ENCODE assay signal across 8 cellular contexts in the genomic region with DNA sequence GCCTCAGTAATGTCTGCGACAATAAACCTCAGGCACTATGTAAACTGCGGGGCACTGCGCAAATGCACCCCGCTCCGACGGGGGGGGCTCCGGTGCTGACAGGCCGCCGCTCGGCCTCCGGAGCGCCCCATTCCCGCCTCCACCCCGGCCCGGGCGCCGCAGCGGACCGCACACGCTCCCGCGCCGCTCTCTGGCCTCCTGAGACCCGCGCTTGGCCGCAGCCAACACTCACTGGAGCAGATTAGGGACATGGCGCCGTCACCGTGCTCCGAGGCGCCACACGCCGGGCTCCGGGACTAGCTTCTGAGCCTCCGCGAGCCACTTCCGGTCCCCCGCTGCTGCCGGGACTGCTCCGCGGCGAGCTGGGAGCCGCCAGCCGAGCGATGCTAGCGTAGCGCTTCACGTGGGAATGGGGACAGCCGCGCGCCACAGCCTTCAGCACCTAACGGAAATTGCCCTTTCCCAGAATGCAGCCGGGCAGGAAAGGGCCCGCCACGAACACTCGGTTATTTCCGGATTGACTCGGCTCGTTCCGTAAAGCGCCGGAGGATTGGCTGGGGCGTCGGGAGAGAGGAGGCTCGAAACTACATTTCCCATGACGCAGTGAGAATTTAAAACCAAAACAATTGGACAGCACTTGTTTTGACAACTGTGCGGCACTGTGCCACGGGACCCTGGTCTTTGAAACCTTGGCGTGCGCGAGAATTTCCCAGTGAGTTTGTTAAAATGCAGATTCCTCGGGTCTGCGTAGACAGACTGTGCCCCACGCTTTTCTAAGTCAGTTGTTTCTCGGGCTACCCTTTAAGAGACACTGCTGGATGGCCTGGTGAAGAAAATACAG. TPM values are rescaled to one million over a fixed set of nuclear protein-coding genes. Genes with fewer than 3 reads are reported as not detected.
A peak's percentile ranks its signal among the peaks of the same experiment; 100 is the strongest.
DNase-seq lines count a peak whose midpoint lies in the region; ATAC-seq, FAIRE-seq and TF ChIP-seq lines count a peak whose summit lies in the region.

PRPF19 (minus strand) TSS at position 454 of the 841 bp plus-strand sequence; CDS start at position 251, 203 bp downstream.

- H3K27ac ChIP-seq in kidney (ENCODE audit: low read depth in 2 of 2, low read length in 2 of 2), result peak within 1 kb of the TSS; percentile 85 to 86

- DNase-seq in AG09309 (ENCODE audit: low read depth) (peak; percentile 61), NCI-H446 treated with DMSO at 0.1 percent for 48 hours (lab: John Stamatoyannopoulos, UW) (peak; percentile 96), cerebellar cortex (ENCODE audit: low spot score) (peak; percentile 98), kidney (peak; percentile 98)
- peak; percentile 98 for DNase-seq in stimulated activated CD4-positive, alpha-beta T cell treated with anti-CD3 and anti-CD28 coated beads, Interleukin-15, amount 100 ng/mL, for 24 hours

- ATAC-seq in GM19025 (IDR thresholded peaks at IDR 0.05; ENCODE audit: low read depth, unreplicated experiment) (peak; percentile 69), HG03354 (IDR thresholded peaks at IDR 0.05; ENCODE audit: poor library complexity, severe bottlenecking, unreplicated experiment) (peak; percentile 78)
- ATAC-seq in activated CD4-positive, CD25-positive, alpha-beta regulatory T cell treated with anti-CD3 and anti-CD28 coated beads, Interleukin-2, amount 50 U/mL, for 24 hours, result peak; percentile 91 to 92

- peaks cover 17 to 18% of the 10 kb centered on the region in 2 donors for H3K36me3 ChIP-seq in kidney (ENCODE audit: control insufficient read depth in 1 of 2, insufficient read depth in 2 of 2, low read length in 2 of 2)

- intact Hi-C loops in kidney (cut with DNase I), result no loop called here

- H3K9me3 ChIP-seq in kidney (ENCODE audit: control insufficient read depth in 1 of 2, low read length in 2 of 2), result no peaks in the 10 kb centered on the region

- TF ChIP-seq CTCF in AG09309 (IDR thresholded peaks at IDR 0.05; ENCODE audit: control insufficient read depth, insufficient read depth, low read depth, low read length, missing control alignments) (no peak), kidney (IDR thresholded peaks at IDR 0.05; ENCODE audit: borderline replicate concordance, extremely low read depth, insufficient read depth) (no peak)

- H3K9ac ChIP-seq in kidney (ENCODE audit: low read length in 2 of 2), result peak within 1 kb of the TSS; percentile 77 to 94

- peak; percentile 85 for FAIRE-seq in kidney (lab: Jason Lieb, UNC)

- H3K4me1 ChIP-seq in kidney (ENCODE audit: control insufficient read depth in 1 of 2, insufficient read depth in 1 of 2, low read depth in 1 of 2, low read length in 2 of 2), result peaks cover 12% of the 10 kb centered on the region in 2 donors

- H3K4me3 ChIP-seq in AG09309 (ENCODE audit: control insufficient read depth, low read depth, low read length) (peak within 1 kb of the TSS; percentile 65), kidney (ENCODE audit: low read length in 2 of 2) (peak within 1 kb of the TSS; percentile 76 to 96)

RNA-seq across cellular contexts. Expression of gene PRPF19, which starts in this region (rescaled TPM):
- total RNA-seq in kidney, result 72.1 TPM
- polyA plus RNA-seq in kidney (ENCODE audit: insufficient read depth, low read depth, low replicate concordance), result 70.7 TPM

Comparison
In these comparisons a context has a peak if more than half of its experiments do, and no peak if none do; other contexts are left out.
1. Peak in every context shown above with its lines: DNase-seq, ATAC-seq, H3K4me3 ChIP-seq and H3K27ac ChIP-seq.